Comparison of ENCODE assay signal across 19 cellular contexts in genomic region chr11:6911946-6912345, GRCh38. TPM values are rescaled to one million over a fixed set of nuclear protein-coding genes. Genes with fewer than 3 reads are reported as not detected.
DNase-seq lines count a peak whose midpoint lies in the region; ATAC-seq lines count a peak whose summit lies in the region.
"Had no signal": no experiment of that assay in that cellular context is flagged by ENCODE, and none has a peak within 500 bp of the region (broad histone marks: within the 10 kb centered on the region; RNA-seq: fewer than 3 reads in every experiment).

No MANE protein-coding gene starts in this region.

- no peak overlapping the region for H2BK5ac ChIP-seq in mesendoderm (ENCODE audit: low read length)

- DNase-seq in EL: peak; percentile 1
- DNase-seq in RKO (ENCODE audit: low spot score): peak; percentile 60
- peak; percentile 50 for DNase-seq in dermis blood vessel endothelial cell
- DNase-seq in lung microvascular endothelial cell (ENCODE audit: low read depth in 2 of 2): peak; percentile 67 to 83
- no peak for DNase-seq in DMS53 (lab: John Stamatoyannopoulos, UW)
- no peak for DNase-seq in mesendoderm
- no peak for DNase-seq in HuH-7 (ENCODE audit: low spot score)
- DNase-seq: activated CD4-positive, alpha-beta T cell treated with anti-CD3 and anti-CD28 coated beads, Interleukin-2, amount 50 U/mL, for 1 hour; activated naive CD4-positive, alpha-beta T cell treated with Interleukin-2 at 50 U/mL for 16 hours; CD8-positive, alpha-beta T cell; DND-41; glutamatergic neuron; left ventricle myocardium inferior; NCI-H2029 treated with DMSO at 0.1 percent for 48 hours; NCI-H510A treated with DMSO at 0.1 percent for 48 hours; testis had no signal

- no peak for ATAC-seq in GM19351 (IDR thresholded peaks at IDR 0.05; ENCODE audit: unreplicated experiment)
- ATAC-seq: CD8-positive, alpha-beta T cell had no signal

- no peak overlapping the region for H3K56ac ChIP-seq in mesendoderm (ENCODE audit: low read length)

- H3K36me3 ChIP-seq in mesendoderm (ENCODE audit: control insufficient read depth, insufficient read depth, low read length): no peaks in the 10 kb centered on the region
- H3K36me3 ChIP-seq: left ventricle myocardium inferior had no signal

- no peak overlapping the region for H2BK15ac ChIP-seq in mesendoderm (replicated peaks; ENCODE audit: low read depth)

- H3K18ac ChIP-seq in mesendoderm (ENCODE audit: low read length): no peak overlapping the region

- no peak overlapping the region for H4K8ac ChIP-seq in mesendoderm (ENCODE audit: low read depth, low read length)

- no peak overlapping the region for H3K23ac ChIP-seq in mesendoderm (ENCODE audit: low read length)

- no peak overlapping the region for H3K4ac ChIP-seq in mesendoderm (ENCODE audit: low read depth, low read length)

- H3K79me2 ChIP-seq in mesendoderm (ENCODE audit: control insufficient read depth, insufficient read depth, low read length): no peaks in the 10 kb centered on the region

- no peak overlapping the region for H2BK120ac ChIP-seq in mesendoderm (ENCODE audit: low read depth, low read length)

- H2AK5ac ChIP-seq in mesendoderm (ENCODE audit: low read length): no peak overlapping the region

- H3K9ac ChIP-seq in mesendoderm (ENCODE audit: low read length): no peak overlapping the region

- H3K27me3 ChIP-seq in mesendoderm (ENCODE audit: insufficient read depth, low read length, poor library complexity): no peaks in the 10 kb centered on the region
- H3K27me3 ChIP-seq: testis had no signal

- H4K5ac ChIP-seq in mesendoderm (ENCODE audit: low read length): no peak overlapping the region

- H3K27ac ChIP-seq in mesendoderm (ENCODE audit: low read depth, low read length): no peak overlapping the region
- H3K27ac ChIP-seq: left ventricle myocardium inferior, testis, VCaP had no signal

- no peak overlapping the region for H3K4me2 ChIP-seq in mesendoderm (ENCODE audit: low read length)

- WGBS in mesendoderm (ENCODE audit: extremely low coverage, insufficient coverage, low lambda C conversion rate): 100% methylated on average over 1 of the region's 3 CpGs

- H3K4me1 ChIP-seq in mesendoderm (ENCODE audit: control insufficient read depth, low read depth, low read length): no peaks in the 10 kb centered on the region
- H3K4me1 ChIP-seq: left ventricle myocardium inferior, testis had no signal

- H3K4me3 ChIP-seq in mesendoderm (ENCODE audit: low read length): no peak overlapping the region
- H3K4me3 ChIP-seq: left ventricle myocardium inferior, testis had no signal

- no peaks in the 10 kb centered on the region for H3K79me1 ChIP-seq in mesendoderm (ENCODE audit: low read length)

RNA-seq across cellular contexts. Expression of gene OR2D3, which starts 8.9 kb away (rescaled TPM):
- total RNA-seq in dermis blood vessel endothelial cell (not detected in 2 replicates), lung microvascular endothelial cell (not detected in 2 replicates)
- not detected for polyA plus RNA-seq in mesendoderm (2013, experiment 1 of 2)
- not detected for polyA plus RNA-seq in mesendoderm (2013, experiment 2 of 2)
- total RNA-seq: CD8-positive, alpha-beta T cell; left ventricle myocardium inferior; mucosa of gallbladder; testis had no signal

RNA-seq across cellular contexts. Expression of gene ZNF215, which starts 14.3 kb away (rescaled TPM):
- 0.70 and 1.7 TPM in 2 replicates for total RNA-seq in dermis blood vessel endothelial cell
- total RNA-seq in lung microvascular endothelial cell: 0.79 and 2.0 TPM in 2 replicates
- polyA plus RNA-seq in mesendoderm (2013, experiment 1 of 2): 10.1 TPM
- 9.9 TPM for polyA plus RNA-seq in mesendoderm (2013, experiment 2 of 2)

RNA-seq across cellular contexts. Expression of gene OR2D2, which starts 19.6 kb away (rescaled TPM):
- total RNA-seq in dermis blood vessel endothelial cell (0.17 TPM in 1 of 2 replicates, not detected in the other), lung microvascular endothelial cell (under 0.01 TPM in 1 of 2 replicates, not detected in the other)
- not detected for polyA plus RNA-seq in mesendoderm (2013, experiment 1 of 2)
- not detected for polyA plus RNA-seq in mesendoderm (2013, experiment 2 of 2)
- total RNA-seq: CD8-positive, alpha-beta T cell; left ventricle myocardium inferior; mucosa of gallbladder had no signal

RNA-seq across cellular contexts. Expression of gene OR10A4, which starts 35.5 kb away (rescaled TPM):
- total RNA-seq in dermis blood vessel endothelial cell: not detected in 2 replicates
- total RNA-seq in lung microvascular endothelial cell: not detected in 2 replicates
- polyA plus RNA-seq in mesendoderm (2013, experiment 1 of 2): not detected
- not detected for polyA plus RNA-seq in mesendoderm (2013, experiment 2 of 2)
- total RNA-seq: CD8-positive, alpha-beta T cell; left ventricle myocardium inferior; mucosa of gallbladder; testis had no signal

RNA-seq across cellular contexts. Expression of gene OR10A2, which starts 49.1 kb away (rescaled TPM):
- total RNA-seq in dermis blood vessel endothelial cell (not detected in 2 replicates), lung microvascular endothelial cell (not detected in 2 replicates)
- polyA plus RNA-seq in mesendoderm (2013, experiment 1 of 2): not detected
- not detected for polyA plus RNA-seq in mesendoderm (2013, experiment 2 of 2)
- total RNA-seq: CD8-positive, alpha-beta T cell; left ventricle myocardium inferior; mucosa of gallbladder; testis had no signal

Comparison
In these comparisons a context has a peak if more than half of its experiments do, and no peak if none do; other contexts are left out.
1. DNase-seq: peak in EL (single experiment), RKO (single experiment), dermis blood vessel endothelial cell (single experiment) and lung microvascular endothelial cell (2 of 2); none in DMS53 (single experiment), mesendoderm (single experiment) and HuH-7 (single experiment).